Comparison of ENCODE assay signal across 11 cellular contexts in genomic region chr19:49272204-49272603, GRCh38. TPM values are rescaled to one million over a fixed set of nuclear protein-coding genes. Genes with fewer than 3 reads are reported as not detected.
DNase-seq lines count a peak whose midpoint lies in the region; ATAC-seq and TF ChIP-seq lines count a peak whose summit lies in the region.
"Had no signal": no experiment of that assay in that cellular context is flagged by ENCODE, and none has a peak within 500 bp of the region (broad histone marks: within the 10 kb centered on the region; RNA-seq: fewer than 3 reads in every experiment).

No MANE protein-coding gene starts in this region.

- H3K4me3 Mint-ChIP-seq in osteocyte (ENCODE audit: unreplicated experiment): no peak overlapping the region
- H3K4me3 Mint-ChIP-seq in endothelial cell (ENCODE audit: unreplicated experiment): no peak overlapping the region
- H3K4me3 Mint-ChIP-seq: activated B cell treated with CpG ODN at 0.5 μM for 24 hours; CD8-positive, alpha-beta T cell had no signal

- ATAC-seq in GM21723 (IDR thresholded peaks at IDR 0.05; ENCODE audit: unreplicated experiment): no peak
- ATAC-seq: CD8-positive, alpha-beta T cell had no signal

- H3K27me3 Mint-ChIP-seq in osteocyte (ENCODE audit: unreplicated experiment): peaks cover 34% of the 10 kb centered on the region
- H3K27me3 Mint-ChIP-seq in endothelial cell (ENCODE audit: unreplicated experiment): peaks cover 2% of the 10 kb centered on the region

- peak; percentile 60 for DNase-seq in EH (ENCODE audit: low read depth)
- DNase-seq in HT1080 (ENCODE audit: low read depth): peak; percentile 81
- DNase-seq in cardiac fibroblast (ENCODE audit: low read depth in 2 of 2): peak; percentile 25 to 71
- DNase-seq in osteocyte (ENCODE audit: extremely low spot score, unreplicated experiment): peak; percentile 10
- no peak for DNase-seq in endothelial cell (ENCODE audit: low spot score)
- no peak for DNase-seq in GM19238 (ENCODE audit: insufficient read length, low spot score)
- DNase-seq: activated B cell treated with CpG ODN at 0.5 μM for 24 hours; CD8-positive, alpha-beta T cell; cerebellar nuclear complex; MM.1S had no signal

- TF ChIP-seq CTCF in cardiac fibroblast (IDR thresholded peaks at IDR 0.05; ENCODE audit: low read depth, low read length) (no peak), osteocyte (IDR thresholded peaks at IDR 0.05) (no peak), endothelial cell (IDR thresholded peaks at IDR 0.05; ENCODE audit: unreplicated experiment) (no peak)

- peaks cover 2% of the 10 kb centered on the region for H3K36me3 Mint-ChIP-seq in osteocyte (ENCODE audit: unreplicated experiment)
- peaks cover 4% of the 10 kb centered on the region for H3K36me3 Mint-ChIP-seq in endothelial cell (ENCODE audit: low read depth, unreplicated experiment)
- H3K36me3 Mint-ChIP-seq: CD8-positive, alpha-beta T cell had no signal

- H3K4me1 Mint-ChIP-seq in osteocyte (ENCODE audit: unreplicated experiment) (no peaks in the 10 kb centered on the region), endothelial cell (ENCODE audit: unreplicated experiment) (no peaks in the 10 kb centered on the region)
- H3K4me1 Mint-ChIP-seq: activated B cell treated with CpG ODN at 0.5 μM for 24 hours had no signal

- H3K9me3 Mint-ChIP-seq in osteocyte (ENCODE audit: unreplicated experiment) (peaks cover 14% of the 10 kb centered on the region), endothelial cell (ENCODE audit: unreplicated experiment) (peaks cover 4% of the 10 kb centered on the region)

- no peak overlapping the region for H3K4me3 ChIP-seq in cardiac fibroblast (replicated peaks in 1 of 2; ENCODE audit: low read depth in 2 of 2, low read length in 2 of 2)

- H3K27ac Mint-ChIP-seq in osteocyte (ENCODE audit: unreplicated experiment) (no peak overlapping the region), endothelial cell (ENCODE audit: unreplicated experiment) (no peak overlapping the region)
- H3K27ac Mint-ChIP-seq: activated B cell treated with CpG ODN at 0.5 μM for 24 hours; CD8-positive, alpha-beta T cell had no signal

RNA-seq across cellular contexts. Expression of gene SLC6A16, which starts 52.8 kb away (rescaled TPM):
- not detected in 2 replicates for total RNA-seq in HT1080 (2014; rRNA removed; shearing (Covaris generic))
- polyA plus RNA-seq in HT1080 (2015; cell fraction: cytosol; rRNA removed): 0.05 and 0.15 TPM in 2 replicates
- 0.10 TPM in 1 of 2 replicates, not detected in the other for polyA plus RNA-seq in HT1080 (2015; cell fraction: nucleus; rRNA removed)
- total RNA-seq in osteocyte: 5.3 and 6.0 TPM in 2 replicates
- total RNA-seq in endothelial cell (ENCODE audit: unreplicated experiment): 4.0 TPM

Comparison
In these comparisons a context has a peak if more than half of its experiments do, and no peak if none do; other contexts are left out.
1. DNase-seq: peak in EH (single experiment), HT1080 (single experiment), cardiac fibroblast (2 of 2) and osteocyte (single experiment); none in endothelial cell (single experiment) and GM19238 (single experiment).